Comparison of ENCODE assay signal across 21 cellular contexts in genomic region chr9:2140600-2141223, GRCh38.
"Had no signal": no experiment of that assay in that cellular context is flagged by ENCODE, and none has a peak within 500 bp of the region (broad histone marks: within the 10 kb centered on the region; RNA-seq: fewer than 3 reads in every experiment).

No MANE protein-coding gene starts in this region.

- H3K4me1 ChIP-seq: colonic mucosa, suprapubic skin, uterus had no signal

- H3K4me3 ChIP-seq: colonic mucosa, left lung, lung, suprapubic skin, tibial artery, upper lobe of left lung, uterus had no signal

- H3K27me3 ChIP-seq: colonic mucosa, foreskin keratinocyte, left lung, suprapubic skin, tibial artery, upper lobe of left lung, uterus had no signal

- H3K27ac ChIP-seq: colonic mucosa, foreskin keratinocyte, left lung, suprapubic skin, tibial artery, upper lobe of left lung, uterus had no signal

- ATAC-seq: foreskin keratinocyte; left lung; stimulated activated effector memory CD8-positive, alpha-beta T cell treated with anti-CD3 and anti-CD28 coated beads, Interleukin-12 subunit alpha, Interleukin-12 subunit beta, amount 100 ng/mL, for 72 hours; stimulated activated naive CD8-positive, alpha-beta T cell treated with anti-CD3 and anti-CD28 coated beads, Interleukin-15, Interleukin-2, amounts not matched to agents 100 U/mL and 50 U/mL, for 24 hours had no signal

- DNase-seq: colonic mucosa; dermis blood vessel endothelial cell; effector CD4-positive, alpha-beta T cell; endodermal cell; erythroblast; foreskin keratinocyte; head of caudate nucleus; hypothalamus; left lung; mesenchymal stem cell; midbrain; naive B cell; stimulated activated CD4-positive, alpha-beta T cell treated with anti-CD3 and anti-CD28 coated beads, Interleukin-4, amount 100 ng/mL, for 1 hour; stimulated activated CD8-positive, alpha-beta memory T cell treated with anti-CD3 and anti-CD28 coated beads, Interleukin-4, amount 100 ng/mL, for 48 hours; stimulated activated naive CD8-positive, alpha-beta T cell treated with anti-CD3 and anti-CD28 coated beads, Interleukin-15, Interleukin-2, amounts not matched to agents 100 U/mL and 50 U/mL, for 24 hours; tibial artery; upper lobe of left lung; uterus had no signal

- H3K9me3 ChIP-seq: colonic mucosa, left lung, suprapubic skin, tibial artery, upper lobe of left lung, uterus had no signal

- H3K36me3 ChIP-seq: colonic mucosa, uterus had no signal
